ENCODE assay signal across 8 cellular contexts in the genomic region with DNA sequence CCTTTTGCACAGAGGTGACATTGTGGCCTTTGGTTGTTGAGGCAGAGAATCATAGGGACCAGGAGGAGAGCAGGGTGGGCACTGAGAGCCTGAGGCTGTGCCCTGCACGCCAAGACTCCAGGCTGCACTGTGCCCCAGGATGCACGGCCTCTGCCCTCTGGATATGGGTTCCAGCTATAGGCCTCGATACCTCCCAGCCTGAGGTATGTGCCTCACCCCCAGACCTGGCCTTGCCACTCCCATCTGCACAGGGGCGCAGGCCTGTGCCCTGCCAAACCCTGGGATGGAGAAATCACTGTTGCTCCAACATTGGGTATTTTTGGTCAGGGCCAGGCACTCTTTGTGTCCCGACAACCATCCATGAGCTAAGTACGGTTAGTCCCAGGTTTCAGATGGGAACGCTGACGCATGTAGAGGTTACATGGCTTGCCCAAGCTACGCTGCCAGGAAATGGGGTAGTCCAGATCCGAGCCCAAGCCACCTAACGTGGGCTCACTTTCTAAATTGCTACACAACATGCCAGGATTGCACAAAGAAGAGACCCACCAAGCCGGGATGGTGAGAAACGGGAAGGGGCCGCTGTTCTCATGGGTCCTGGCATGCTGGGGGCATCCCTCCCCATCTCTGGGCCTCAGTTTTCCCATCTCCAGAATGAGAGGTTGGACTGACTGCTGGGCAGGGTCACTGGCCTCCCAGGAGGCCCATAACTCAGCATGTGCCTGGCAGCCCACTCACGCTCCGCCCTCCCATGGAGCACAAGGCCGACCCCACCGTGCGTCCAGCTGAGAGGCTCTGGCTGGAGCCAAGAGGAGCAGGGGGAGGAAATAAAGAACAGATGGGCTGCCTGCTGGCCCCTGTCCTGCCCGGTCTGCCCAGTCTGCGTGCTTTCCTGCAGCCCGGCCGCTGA. TPM values are rescaled to one million over a fixed set of nuclear protein-coding genes. Genes with fewer than 3 reads are reported as not detected.
DNase-seq lines count a peak whose midpoint lies in the region; ATAC-seq and TF ChIP-seq lines count a peak whose summit lies in the region.

No MANE protein-coding gene starts in this region.

- H3K4me1 Mint-ChIP-seq in activated CD8-positive, alpha-beta memory T cell treated with anti-CD3 and anti-CD28 coated beads, Interleukin-2, amount 10 ng/mL, durations not matched to agents 7 days and 5 days, result no peaks in the 10 kb centered on the region
- H3K4me1 Mint-ChIP-seq in glutamatergic neuron (ENCODE audit: low read depth, unreplicated experiment), result peaks cover 37% of the 10 kb centered on the region

- H3K36me3 Mint-ChIP-seq in activated CD8-positive, alpha-beta memory T cell treated with anti-CD3 and anti-CD28 coated beads, Interleukin-2, amount 10 ng/mL, durations not matched to agents 7 days and 5 days, result no peaks in the 10 kb centered on the region
- H3K36me3 Mint-ChIP-seq in glutamatergic neuron (ENCODE audit: unreplicated experiment), result no peaks in the 10 kb centered on the region

- H3K27me3 Mint-ChIP-seq in activated CD8-positive, alpha-beta memory T cell treated with anti-CD3 and anti-CD28 coated beads, Interleukin-2, amount 10 ng/mL, durations not matched to agents 7 days and 5 days, result no peaks in the 10 kb centered on the region
- peaks cover 20% of the 10 kb centered on the region for H3K27me3 Mint-ChIP-seq in glutamatergic neuron (ENCODE audit: unreplicated experiment)

- TF ChIP-seq CTCF in glutamatergic neuron (IDR thresholded peaks at IDR 0.05; ENCODE audit: partially characterized antibody, unreplicated experiment) (no peak), omental fat pad (IDR thresholded peaks at IDR 0.05) (no peak)

- H3K27ac Mint-ChIP-seq in activated CD8-positive, alpha-beta memory T cell treated with anti-CD3 and anti-CD28 coated beads, Interleukin-2, amount 10 ng/mL, durations not matched to agents 7 days and 5 days, result no peak overlapping the region
- H3K27ac Mint-ChIP-seq in glutamatergic neuron (ENCODE audit: unreplicated experiment), result peak overlapping the region; percentile 79

- H3K4me3 Mint-ChIP-seq in activated CD8-positive, alpha-beta memory T cell treated with anti-CD3 and anti-CD28 coated beads, Interleukin-2, amount 10 ng/mL, durations not matched to agents 7 days and 5 days, result no peak overlapping the region
- no peak overlapping the region for H3K4me3 Mint-ChIP-seq in glutamatergic neuron (ENCODE audit: unreplicated experiment)

- no peak for DNase-seq in activated CD8-positive, alpha-beta memory T cell treated with anti-CD3 and anti-CD28 coated beads, Interleukin-2, amount 10 ng/mL, durations not matched to agents 7 days and 5 days
- no peak for DNase-seq in activated CD8-positive, alpha-beta memory T cell treated with anti-CD3 and anti-CD28 coated beads, Interleukin-2, amount 50 U/mL, for 4 hours
- DNase-seq in glutamatergic neuron (peak; percentile 59), omental fat pad (ENCODE audit: low spot score) (no peak), SW480 (ENCODE audit: low spot score) (no peak)
- no peak for DNase-seq in NK-92 treated with Interleukin-12 subunit alpha and Interleukin-12 subunit beta, amount 100 ng/mL, for 24 hours (lab: John Stamatoyannopoulos, UW)

- CTCF ChIA-PET in activated CD8-positive, alpha-beta memory T cell treated with anti-CD3 and anti-CD28 coated beads, Interleukin-2, amount 10 ng/mL, durations not matched to agents 7 days and 5 days (lab: Charles Lee), result interaction anchor here (0.7 to 1.4 kb wide), 8 partner anchors 10 to 662 kb away, joined by 3 to 5 read pairs (median 3); no protein-coding TSS in a partner anchor

- peak; percentile 14 for ATAC-seq in activated CD8-positive, alpha-beta memory T cell treated with anti-CD3 and anti-CD28 coated beads, Interleukin-2, amount 10 ng/mL, durations not matched to agents 7 days and 5 days
- peak; percentile 1 for ATAC-seq in omental fat pad (ENCODE audit: low FRiP score)
- no peak for ATAC-seq in HG02973 (IDR thresholded peaks at IDR 0.05; ENCODE audit: unreplicated experiment)
- ATAC-seq in HG02588 (IDR thresholded peaks at IDR 0.05; ENCODE audit: unreplicated experiment), result no peak

- H3K9me3 Mint-ChIP-seq in activated CD8-positive, alpha-beta memory T cell treated with anti-CD3 and anti-CD28 coated beads, Interleukin-2, amount 10 ng/mL, durations not matched to agents 7 days and 5 days (ENCODE audit: low read depth), result no peaks in the 10 kb centered on the region
- H3K9me3 Mint-ChIP-seq in glutamatergic neuron (ENCODE audit: unreplicated experiment), result peaks cover 12% of the 10 kb centered on the region

RNA-seq across cellular contexts. Expression of gene ZCCHC24, which starts 44.2 kb away (rescaled TPM):
- 1 to 10 TPM; 2.4 to 3.1 TPM for total RNA-seq in activated CD8-positive, alpha-beta memory T cell treated with anti-CD3 and anti-CD28 coated beads, Interleukin-2, amount 10 ng/mL, durations not matched to agents 7 days and 5 days
- total RNA-seq in glutamatergic neuron (ENCODE audit: unreplicated experiment), result 3.0 TPM
- total RNA-seq in omental fat pad, result 10 to 100 TPM; 47.1 to 73.6 (median 55.5) TPM

RNA-seq across cellular contexts. Expression of gene PPIF, which starts 54.0 kb away (rescaled TPM):
- total RNA-seq in activated CD8-positive, alpha-beta memory T cell treated with anti-CD3 and anti-CD28 coated beads, Interleukin-2, amount 10 ng/mL, durations not matched to agents 7 days and 5 days, result 100 to 1,000 TPM; 119 to 144 TPM
- total RNA-seq in glutamatergic neuron (ENCODE audit: unreplicated experiment) (24.2 TPM), omental fat pad (100 to 1,000 TPM in 2 of 4 donors, 10 to 100 TPM in 2; 34.2 to 141 (median 94.5) TPM)

Comparison
In these comparisons a context has a peak if more than half of its experiments do, and no peak if none do; other contexts are left out.
1. ATAC-seq: peak in activated CD8-positive, alpha-beta memory T cell treated with anti-CD3 and anti-CD28 coated beads, Interleukin-2, amount 10 ng/mL, durations not matched to agents 7 days and 5 days (single experiment) and omental fat pad (single experiment); none in HG02973 (single experiment) and HG02588 (single experiment).
2. RNA of gene ZCCHC24, which starts 44.2 kb away (total RNA-seq): 47.1 to 73.6 TPM in omental fat pad; 2.4 to 3.1 TPM in activated CD8-positive, alpha-beta memory T cell treated with anti-CD3 and anti-CD28 coated beads, Interleukin-2, amount 10 ng/mL, durations not matched to agents 7 days and 5 days and 3.0 TPM in glutamatergic neuron (single experiment); every median in the first group is over 10 times any median in the second.